21 cellular contexts compared by ENCODE assay signal in the genomic region with DNA sequence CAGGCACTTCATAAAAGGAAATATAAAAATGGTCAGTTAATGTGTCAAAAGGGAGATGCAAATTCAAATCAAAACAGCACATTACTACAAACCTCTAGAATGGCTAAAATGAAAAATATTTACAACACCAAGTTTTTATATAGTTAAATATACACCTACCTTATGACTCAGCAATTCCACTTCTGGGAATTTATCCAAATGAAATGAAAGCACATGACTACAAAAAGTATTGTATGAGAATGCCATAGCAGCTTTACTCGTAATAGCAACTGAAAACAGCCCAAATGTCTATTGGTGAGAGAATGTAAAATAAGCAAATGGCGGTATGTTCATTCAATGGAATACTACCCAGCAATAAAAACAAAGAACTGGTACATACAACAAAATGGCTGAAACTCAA.
DNase-seq lines count a peak whose midpoint lies in the region; ATAC-seq and TF ChIP-seq lines count a peak whose summit lies in the region.
"Had no signal": no experiment of that assay in that cellular context is flagged by ENCODE, and none has a peak within 500 bp of the region (broad histone marks: within the 10 kb centered on the region; RNA-seq: fewer than 3 reads in every experiment).

No MANE protein-coding gene starts in this region.

- H3K79me2 ChIP-seq in ACC112 (ENCODE audit: control insufficient read depth, insufficient read depth, low read length, unreplicated experiment) = no peaks in the 10 kb centered on the region

- peaks cover 4% of the 10 kb centered on the region; the same call in 1 of the 2 replicates for H3K36me3 ChIP-seq in ACC112 (ENCODE audit: insufficient read depth, low read length)

- H3K4me1 ChIP-seq in ACC112 (ENCODE audit: control insufficient read depth, insufficient read depth, low read length, unreplicated experiment) = peaks cover 6% of the 10 kb centered on the region
- H3K4me1 ChIP-seq: Caco-2, psoas muscle had no signal

- H3K4me3 ChIP-seq in ACC112 (ENCODE audit: low read depth, low read length) = no peak overlapping the region
- H3K4me3 ChIP-seq in astrocyte of the cerebellum (ENCODE audit: low read depth, low read length) = no peak overlapping the region
- H3K4me3 ChIP-seq: psoas muscle had no signal

- in situ Hi-C loops in astrocyte of the cerebellum (cut with HindIII; ENCODE audit: low sequenced_read_pairs) = no loop called here

- peaks cover 16% of the 10 kb centered on the region for H3K4me1 Mint-ChIP-seq in HFFc6 (ENCODE audit: low read depth)
- H3K4me1 Mint-ChIP-seq: central memory CD8-positive, alpha-beta T cell; natural killer cell had no signal

- peaks cover 17% of the 10 kb centered on the region for H3K36me3 Mint-ChIP-seq in HFFc6 (ENCODE audit: low read depth)
- H3K36me3 Mint-ChIP-seq: activated naive CD8-positive, alpha-beta T cell; natural killer cell had no signal

- peaks cover 32% of the 10 kb centered on the region for H3K9me3 Mint-ChIP-seq in HFFc6

- no peak overlapping the region for H3K27ac Mint-ChIP-seq in HFFc6
- H3K27ac Mint-ChIP-seq: activated naive CD8-positive, alpha-beta T cell; natural killer cell; T-helper 2 cell treated with Interferon-gamma antibody and Interleukin-4, amounts not matched to agents 5 μg/mL and 100 μg/mL, for 36 hours had no signal

- H3K4me3 Mint-ChIP-seq in HFFc6 = no peak overlapping the region
- H3K4me3 Mint-ChIP-seq: activated naive CD8-positive, alpha-beta T cell; central memory CD8-positive, alpha-beta T cell; natural killer cell; T-helper 2 cell treated with Interferon-gamma antibody and Interleukin-4, amounts not matched to agents 5 μg/mL and 100 μg/mL, for 36 hours had no signal

- peak; percentile 70 for DNase-seq in HFFc6
- peak; percentile 67 for DNase-seq in astrocyte of the cerebellum (ENCODE audit: low read depth)
- DNase-seq in fibroblast of the conjunctiva (ENCODE audit: low read depth) = peak; percentile 48
- no peak for DNase-seq in stimulated activated CD4-positive, alpha-beta T cell treated with anti-CD3 and anti-CD28 coated beads, Interleukin-4, amount 100 ng/mL, for 1 hour
- no peak for DNase-seq in NK-92 (lab: John Stamatoyannopoulos, UW; ENCODE audit: unreplicated experiment)
- DNase-seq: activated CD4-positive, alpha-beta T cell treated with anti-CD3 and anti-CD28 coated beads for 48 hours; activated T-cell treated with anti-CD3 and anti-CD28 coated beads for 4 hours; Caco-2; left ventricle myocardium superior; natural killer cell; NCI-H2029 treated with DMSO at 0.1 percent for 48 hours; NCI-H748 treated with DMSO at 0.1 percent for 48 hours; psoas muscle had no signal

- H3K27me3 Mint-ChIP-seq in HFFc6 (ENCODE audit: insufficient read depth) = no peaks in the 10 kb centered on the region; the same call in 1 of the 2 replicates
- H3K27me3 Mint-ChIP-seq: activated naive CD8-positive, alpha-beta T cell; central memory CD8-positive, alpha-beta T cell had no signal

- no peaks in the 10 kb centered on the region for H3K27me3 ChIP-seq in ACC112 (ENCODE audit: insufficient read depth, low read length)

- peak overlapping the region; percentile 37 for H2AFZ ChIP-seq in ACC112 (ENCODE audit: low read length, unreplicated experiment)

- ATAC-seq in HG03039 (IDR thresholded peaks at IDR 0.05; ENCODE audit: unreplicated experiment) = no peak
- ATAC-seq in HG02642 (IDR thresholded peaks at IDR 0.05; ENCODE audit: poor library complexity, unreplicated experiment) = no peak
- ATAC-seq: left ventricle myocardium superior, natural killer cell, psoas muscle, Right ventricle myocardium inferior had no signal

- H3K27ac ChIP-seq in ACC112 (ENCODE audit: low read depth, low read length) = peak overlapping the region; percentile 64
- H3K27ac ChIP-seq: HL-60, psoas muscle had no signal

- TF ChIP-seq CTCF in HFFc6 (IDR thresholded peaks at IDR 0.05) = no peak
- TF ChIP-seq CTCF in astrocyte of the cerebellum (IDR thresholded peaks at IDR 0.05; ENCODE audit: low read depth, low read length, missing control alignments) = no peak

Comparison
In these comparisons a context has a peak if more than half of its experiments do, and no peak if none do; other contexts are left out.
1. DNase-seq: peak in HFFc6 (single experiment), astrocyte of the cerebellum (single experiment) and fibroblast of the conjunctiva (single experiment); none in stimulated activated CD4-positive, alpha-beta T cell treated with anti-CD3 and anti-CD28 coated beads, Interleukin-4, amount 100 ng/mL, for 1 hour (single experiment) and NK-92 (single experiment).